1 cellular context compared by ENCODE assay signal in genomic region chr21:38987551-38988210, GRCh38.
TF ChIP-seq lines count a peak whose summit lies in the region.

No MANE protein-coding gene starts in this region.

TF ChIP-seq in GM23338, 12 proteins besides CTCF, POLR2A, EP300 and RAD21 (continued from another document):
- no peak for TF ChIP-seq REST (IDR thresholded peaks at IDR 0.05; ENCODE audit: unreplicated experiment)
- no peak for TF ChIP-seq ZNF331 (CRISPR knock-in tag; IDR thresholded peaks at IDR 0.05; ENCODE audit: low read depth)
- no peak for TF ChIP-seq ZNF114 (CRISPR knock-in tag; IDR thresholded peaks at IDR 0.05)
TF ChIP-seq in GM23338: peak in this region for 0.
